In genomic region chrX:154466907-154467306, GRCh38 we compare ENCODE assay signal across 6 cellular contexts.
"Had no signal": no experiment of that assay in that cellular context is flagged by ENCODE, and none has a peak within 500 bp of the region (broad histone marks: within the 10 kb centered on the region; RNA-seq: fewer than 3 reads in every experiment).

No MANE protein-coding gene starts in this region.

- H3K4me3 ChIP-seq: K562 had no signal

- DNase-seq: IMR-90, KBM-7 had no signal

- ATAC-seq: HepG2, K562 had no signal

- H3K27ac ChIP-seq: HL-60 had no signal

- FAIRE-seq: HepG2, HTR-8/SVneo, K562 had no signal
